Comparison of ENCODE assay signal across 16 cellular contexts in the genomic region with DNA sequence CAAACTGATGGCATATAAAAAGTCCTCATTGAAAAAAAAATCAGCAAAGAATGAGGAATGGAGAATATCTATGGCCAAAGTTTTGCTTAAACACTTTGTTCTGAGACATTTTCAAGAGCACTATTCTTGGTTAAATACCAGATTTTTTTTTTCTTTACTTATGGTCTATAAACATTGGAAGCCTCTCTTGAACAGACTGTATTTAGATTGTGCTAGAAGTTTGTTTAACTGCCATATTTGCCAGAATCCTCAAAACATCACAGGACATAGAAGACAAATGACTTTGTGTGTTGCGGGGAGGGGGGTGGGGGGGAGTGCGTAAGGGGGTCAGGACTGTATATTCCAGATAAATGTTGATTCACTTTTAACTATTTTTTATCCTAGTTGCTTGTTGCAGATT.
DNase-seq lines count a peak whose midpoint lies in the region; FAIRE-seq and TF ChIP-seq lines count a peak whose summit lies in the region.
"Had no signal": no experiment of that assay in that cellular context is flagged by ENCODE, and none has a peak within 500 bp of the region (broad histone marks: within the 10 kb centered on the region; RNA-seq: fewer than 3 reads in every experiment).

No MANE protein-coding gene starts in this region.

- peak; percentile 58 for DNase-seq in G401 (ENCODE audit: low spot score)
- no peak for DNase-seq in esophagus muscularis mucosa (ENCODE audit: extremely low spot score)
- DNase-seq in mesothelial cell of epicardium (ENCODE audit: low spot score in 2 of 2, unreplicated experiment in 2 of 2): no peak
- DNase-seq in stomach: no peak
- no peak for DNase-seq in GM12892 (ENCODE audit: insufficient read length)
- DNase-seq in testis: no peak
- DNase-seq in SW480 (ENCODE audit: low spot score): no peak
- no peak for DNase-seq in NCI-H526 treated with DMSO at 0.1 percent for 48 hours (lab: John Stamatoyannopoulos, UW)
- DNase-seq: AML-193, Calu3, GDM1, Karpas-422, MM.1S, NCI-H2029, PC-3 had no signal

- no peaks in the 10 kb centered on the region for H3K36me3 Mint-ChIP-seq in mesothelial cell of epicardium

- in situ Hi-C loops in G401 (cut with HindIII; ENCODE audit: low sequenced_read_pairs): no loop called here

- H3K4me1 Mint-ChIP-seq in mesothelial cell of epicardium: peaks cover 93% of the 10 kb centered on the region

- TF ChIP-seq CTCF in esophagus muscularis mucosa (IDR thresholded peaks at IDR 0.05): no peak
- no peak for TF ChIP-seq CTCF in mesothelial cell of epicardium (IDR thresholded peaks at IDR 0.05; ENCODE audit: unreplicated experiment)
- TF ChIP-seq CTCF in stomach (IDR thresholded peaks at IDR 0.05): no peak
- no peak for TF ChIP-seq CTCF in testis (IDR thresholded peaks at IDR 0.05)

- peak overlapping the region; percentile 88 for H3K27ac Mint-ChIP-seq in mesothelial cell of epicardium

- H3K9me3 Mint-ChIP-seq in mesothelial cell of epicardium: no peaks in the 10 kb centered on the region

- H3K36me3 ChIP-seq in esophagus muscularis mucosa (no peaks in the 10 kb centered on the region), stomach (no peaks in the 10 kb centered on the region), testis (ENCODE audit: low read depth, missing control alignments) (no peaks in the 10 kb centered on the region)

- no peak for TF ChIP-seq POLR2A in esophagus muscularis mucosa (IDR thresholded peaks at IDR 0.05; ENCODE audit: low read depth)
- no peak for TF ChIP-seq POLR2A in stomach (IDR thresholded peaks at IDR 0.05)
- no peak for TF ChIP-seq POLR2A in GM12892 (IDR thresholded peaks at IDR 0.05; ENCODE audit: low read depth, low read length)
- no peak for TF ChIP-seq POLR2A in testis (IDR thresholded peaks at IDR 0.05)

- H3K27me3 ChIP-seq in esophagus muscularis mucosa: no peaks in the 10 kb centered on the region
- H3K27me3 ChIP-seq in stomach: no peaks in the 10 kb centered on the region
- no peaks in the 10 kb centered on the region for H3K27me3 ChIP-seq in testis

- no peaks in the 10 kb centered on the region for H3K27me3 Mint-ChIP-seq in mesothelial cell of epicardium (ENCODE audit: low read depth)

- 27% methylated on average over 2 of the region's 2 CpGs for WGBS in esophagus muscularis mucosa
- WGBS in stomach, 5 donors: 7 to 43% (median 20%) methylated on average over 2 of the region's 2 CpGs
- 33 to 61% methylated on average over 2 of the region's 2 CpGs for WGBS in testis, 2 donors

- FAIRE-seq in GM12892 (lab: Jason Lieb, UNC): no peak
- FAIRE-seq: H1 had no signal

- H3K9me3 ChIP-seq in esophagus muscularis mucosa (no peaks in the 10 kb centered on the region), stomach (no peaks in the 10 kb centered on the region), testis (no peaks in the 10 kb centered on the region)

- H3K27ac ChIP-seq in esophagus muscularis mucosa (replicated peaks in 1 of 4) (peak overlapping the region; percentile 78 to 85 (median 84)), stomach (peak overlapping the region in 4 of 5 donors; percentile 36 to 73 (median 54)), testis (no peak overlapping the region)

- no peak overlapping the region for H3K4me3 Mint-ChIP-seq in mesothelial cell of epicardium

- intact Hi-C loops in esophagus muscularis mucosa (cut with DNase I): loop anchor here (10.0 kb wide), 1 partner anchor 958 kb away; no protein-coding TSS in a partner anchor
- intact Hi-C loops in stomach (cut with DNase I; ENCODE audit: low total_unique reads): no loop called here
- intact Hi-C loops in testis (cut with DNase I; ENCODE audit: low total_unique reads): loop anchor here (10.0 kb wide), 1 partner anchor 262 kb away; the partner anchor contains the start of gene MEIS1

- peak overlapping the region; percentile 4 to 23 (median 16) for H3K4me3 ChIP-seq in esophagus muscularis mucosa
- H3K4me3 ChIP-seq in stomach: no peak overlapping the region
- H3K4me3 ChIP-seq in testis: no peak overlapping the region

- H3K4me1 ChIP-seq in esophagus muscularis mucosa (peaks cover 0 to 85% (median 77%) of the 10 kb centered on the region in 4 donors), stomach (peaks cover 0 to 28% (median 13%) of the 10 kb centered on the region in 4 donors), testis (peaks cover 10% of the 10 kb centered on the region)

- TF ChIP-seq EP300 in esophagus muscularis mucosa (IDR thresholded peaks at IDR 0.05) (no peak), stomach (IDR thresholded peaks at IDR 0.05) (no peak)

Comparison
In these comparisons a context has a peak if more than half of its experiments do, and no peak if none do; other contexts are left out.
1. H3K27ac ChIP-seq: peak in esophagus muscularis mucosa (4 of 4) and stomach (4 of 5); none in testis (0 of 2).
2. H3K4me3 ChIP-seq: peak in esophagus muscularis mucosa (4 of 4); none in stomach (0 of 4) and testis (0 of 2).